ENCODE assay signal across 7 cellular contexts in genomic region chr4:140359571-140360427, GRCh38. TPM values are rescaled to one million over a fixed set of nuclear protein-coding genes. Genes with fewer than 3 reads are reported as not detected.
A peak's percentile ranks its signal among the peaks of the same experiment; 100 is the strongest.
DNase-seq lines count a peak whose midpoint lies in the region; ATAC-seq and TF ChIP-seq lines count a peak whose summit lies in the region.

No MANE protein-coding gene starts in this region.

- TF ChIP-seq POLR2A in heart left ventricle (IDR thresholded peaks at IDR 0.05): no peak

- no peaks in the 10 kb centered on the region for H3K4me1 Mint-ChIP-seq in activated naive CD8-positive, alpha-beta T cell treated with anti-CD3 and anti-CD28 coated beads, Interleukin-2, amount 50 U/mL, for 24 hours

- H3K4me2 ChIP-seq in SU-DHL-6 (ENCODE audit: low read depth, low read length, poor library complexity, severe bottlenecking): no peak overlapping the region

- H3K27ac Mint-ChIP-seq in activated naive CD8-positive, alpha-beta T cell treated with anti-CD3 and anti-CD28 coated beads, Interleukin-2, amount 50 U/mL, for 24 hours: no peak overlapping the region

- in situ Hi-C loops in GM13977 (cut with MboI; ENCODE audit: low pct_unique_long_range_greater_than_20kb, low sequenced_read_pairs, unreplicated experiment): loop anchor here (25.0 kb wide), 2 partner anchors 253 to 503 kb away; no protein-coding TSS in a partner anchor

- no peaks in the 10 kb centered on the region for H3K27me3 Mint-ChIP-seq in activated naive CD8-positive, alpha-beta T cell treated with anti-CD3 and anti-CD28 coated beads, Interleukin-2, amount 50 U/mL, for 24 hours

- no peak overlapping the region for H3K9ac ChIP-seq in SU-DHL-6 (ENCODE audit: low read length)

- TF ChIP-seq CTCF in GM13977 (IDR thresholded peaks at IDR 0.05; ENCODE audit: extremely low read depth, insufficient read depth, missing control alignments) (peak; percentile 77), SU-DHL-6 (IDR thresholded peaks at IDR 0.05; ENCODE audit: insufficient read depth, low read length, poor library complexity, severe bottlenecking) (peak; percentile 53), heart left ventricle (IDR thresholded peaks at IDR 0.05) (peak; percentile 67 to 84 (median 78))

- no peak overlapping the region for H3K4me3 ChIP-seq in SU-DHL-6 (ENCODE audit: insufficient read depth, low read length, poor library complexity, severe bottlenecking)
- no peak overlapping the region for H3K4me3 ChIP-seq in heart left ventricle

- H3K4me3 Mint-ChIP-seq in activated naive CD8-positive, alpha-beta T cell treated with anti-CD3 and anti-CD28 coated beads, Interleukin-2, amount 50 U/mL, for 24 hours: no peak overlapping the region

- no peaks in the 10 kb centered on the region for H3F3A ChIP-seq in SU-DHL-6 (ENCODE audit: insufficient read depth)

- no peaks in the 10 kb centered on the region for H3K9me2 ChIP-seq in SU-DHL-6 (replicated peaks; ENCODE audit: insufficient read depth, low read length)

- no peaks in the 10 kb centered on the region for H4K20me1 ChIP-seq in SU-DHL-6 (ENCODE audit: low read depth, low read length)

- H3K4me1 ChIP-seq in heart left ventricle: no peaks in the 10 kb centered on the region

- ATAC-seq in HG02763 (IDR thresholded peaks at IDR 0.05; ENCODE audit: unreplicated experiment) (peak; percentile 94), heart left ventricle (peak in 3 of 4 donors; percentile 76 to 90 (median 79))
- ATAC-seq in activated naive CD8-positive, alpha-beta T cell treated with anti-CD3 and anti-CD28 coated beads, Interleukin-2, amount 50 U/mL, for 24 hours: peak; percentile 88

- H3K27me3 ChIP-seq in SU-DHL-6 (ENCODE audit: low read length) (no peaks in the 10 kb centered on the region), heart left ventricle (peaks cover 0 to 4% (median 0%) of the 10 kb centered on the region in 9 donors)

- H3K36me3 Mint-ChIP-seq in activated naive CD8-positive, alpha-beta T cell treated with anti-CD3 and anti-CD28 coated beads, Interleukin-2, amount 50 U/mL, for 24 hours (ENCODE audit: low read depth): no peaks in the 10 kb centered on the region

- no peaks in the 10 kb centered on the region for H3K79me2 ChIP-seq in SU-DHL-6 (ENCODE audit: insufficient read depth, low read length)

- H2AFZ ChIP-seq in SU-DHL-6 (ENCODE audit: low read depth, low read length, severe bottlenecking): no peak overlapping the region

- H3K27ac ChIP-seq in SU-DHL-6 (ENCODE audit: low read depth, low read length) (no peak overlapping the region), heart left ventricle (no peak overlapping the region)

- H3K9me3 ChIP-seq in SU-DHL-6 (ENCODE audit: insufficient read depth, low read length) (no peaks in the 10 kb centered on the region), heart left ventricle (no peaks in the 10 kb centered on the region)

- H3K9me3 Mint-ChIP-seq in activated naive CD8-positive, alpha-beta T cell treated with anti-CD3 and anti-CD28 coated beads, Interleukin-2, amount 50 U/mL, for 24 hours: no peaks in the 10 kb centered on the region

- H3K36me3 ChIP-seq in SU-DHL-6 (ENCODE audit: low read length) (no peaks in the 10 kb centered on the region), heart left ventricle (no peaks in the 10 kb centered on the region)

- DNase-seq in GM13977 (ENCODE audit: low spot score) (peak; percentile 53), NCI-H1105 treated with DMSO at 0.1 percent for 48 hours (lab: John Stamatoyannopoulos, UW) (peak; percentile 79), heart left ventricle (peak in 4 of 5 donors; percentile 63 to 75 (median 70)), retina (peak; percentile 81)
- peak; percentile 83 for DNase-seq in activated naive CD8-positive, alpha-beta T cell treated with anti-CD3 and anti-CD28 coated beads, Interleukin-2, amount 50 U/mL, for 24 hours

- 22 to 36% (median 31%) methylated on average over 7 of the region's 7 CpGs for WGBS in heart left ventricle, 4 donors

- intact Hi-C loops in heart left ventricle (cut with DNase I): loop anchor here (1.0 to 10.0 kb wide), 12 partner anchors 165 to 495 kb away; partner anchors contain the start of genes ELMOD2 (in 1 of the 10) and TBC1D9 (in 1 of the 10)

RNA-seq across cellular contexts. Expression of gene SCOC, which starts 13.6 kb away (rescaled TPM):
- total RNA-seq in heart left ventricle: 10 to 100 TPM; 61.0 to 80.9 (median 70.3) TPM
- 10 to 100 TPM; 49.1 to 87.1 TPM for polyA plus RNA-seq in heart left ventricle
